ENCODE assay signal across 21 cellular contexts in the genomic region with DNA sequence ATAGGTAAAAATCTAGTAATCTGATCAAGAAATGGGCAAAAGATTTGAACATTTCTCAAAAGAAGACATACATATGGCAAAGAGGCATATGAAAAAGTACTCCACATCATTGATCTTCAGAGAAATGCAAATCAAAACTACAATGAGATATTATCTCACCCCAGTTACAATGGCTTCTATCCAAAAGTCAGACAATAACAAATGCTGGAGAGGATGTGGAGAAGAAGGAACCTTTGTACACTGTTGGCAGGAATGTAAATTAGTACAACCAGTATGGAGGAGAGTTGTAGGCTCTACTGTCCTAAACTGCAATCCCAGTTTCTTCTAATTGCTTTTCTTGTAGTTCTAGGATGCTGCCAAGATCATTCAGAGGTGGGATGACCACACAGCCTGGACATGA.
A peak's percentile ranks its signal among the peaks of the same experiment; 100 is the strongest.
DNase-seq lines count a peak whose midpoint lies in the region; FAIRE-seq and TF ChIP-seq lines count a peak whose summit lies in the region.
"Had no signal": no experiment of that assay in that cellular context is flagged by ENCODE, and none has a peak within 500 bp of the region (broad histone marks: within the 10 kb centered on the region; RNA-seq: fewer than 3 reads in every experiment).

No MANE protein-coding gene starts in this region.

- H3K27me3 ChIP-seq in astrocyte (ENCODE audit: insufficient read depth, low read length), result no peaks in the 10 kb centered on the region

- TF ChIP-seq CTCF in astrocyte (IDR thresholded peaks at IDR 0.05; ENCODE audit: insufficient read depth, low read depth, low read length) (no peak), fibroblast of the aortic adventitia (IDR thresholded peaks at IDR 0.05; ENCODE audit: insufficient read depth, low read length) (no peak)

- no peaks in the 10 kb centered on the region for H3K4me1 Mint-ChIP-seq in astrocyte (ENCODE audit: low read depth, unreplicated experiment)
- no peaks in the 10 kb centered on the region for H3K4me1 Mint-ChIP-seq in activated T-helper 2 cell treated with anti-CD3 and anti-CD28 coated beads, Interferon-gamma antibody, Interleukin-2, Interleukin-4, amounts not matched to agents 10 μg/mL and 5 μg/mL and 100 μg/mL, durations not matched to agents 14 hours and 24 hours and 36 hours (ENCODE audit: low read depth)
- H3K4me1 Mint-ChIP-seq: B cell, CD14-positive monocyte had no signal

- no peaks in the 10 kb centered on the region for H3K36me3 Mint-ChIP-seq in astrocyte (ENCODE audit: low read depth, unreplicated experiment)
- H3K36me3 Mint-ChIP-seq in activated T-helper 2 cell treated with anti-CD3 and anti-CD28 coated beads, Interferon-gamma antibody, Interleukin-2, Interleukin-4, amounts not matched to agents 10 μg/mL and 5 μg/mL and 100 μg/mL, durations not matched to agents 14 hours and 24 hours and 36 hours (ENCODE audit: low read depth), result no peaks in the 10 kb centered on the region
- H3K36me3 Mint-ChIP-seq: CD14-positive monocyte had no signal

- H3K9me3 Mint-ChIP-seq in astrocyte (ENCODE audit: unreplicated experiment), result no peaks in the 10 kb centered on the region
- no peaks in the 10 kb centered on the region for H3K9me3 Mint-ChIP-seq in activated T-helper 2 cell treated with anti-CD3 and anti-CD28 coated beads, Interferon-gamma antibody, Interleukin-2, Interleukin-4, amounts not matched to agents 10 μg/mL and 5 μg/mL and 100 μg/mL, durations not matched to agents 14 hours and 24 hours and 36 hours

- no peak overlapping the region for H3K9ac ChIP-seq in astrocyte (ENCODE audit: low read length)
- H3K9ac ChIP-seq: GM23248, SK-N-SH had no signal

- H3K36me3 ChIP-seq in astrocyte (ENCODE audit: insufficient read depth, low read length), result no peaks in the 10 kb centered on the region

- no peak overlapping the region for H3K4me2 ChIP-seq in astrocyte (ENCODE audit: low read length)
- H3K4me2 ChIP-seq: SK-N-SH had no signal

- no peaks in the 10 kb centered on the region for H3K4me1 ChIP-seq in astrocyte (ENCODE audit: insufficient read depth, low read length)

- H3K79me2 ChIP-seq in astrocyte (ENCODE audit: insufficient read depth, low read length), result no peaks in the 10 kb centered on the region

- no peaks in the 10 kb centered on the region for H3K9me3 ChIP-seq in astrocyte (ENCODE audit: insufficient read depth, low read depth, low read length)
- H3K9me3 ChIP-seq: SK-N-SH had no signal

- H3K4me3 Mint-ChIP-seq in astrocyte (ENCODE audit: unreplicated experiment), result no peak overlapping the region
- no peak overlapping the region for H3K4me3 Mint-ChIP-seq in activated T-helper 2 cell treated with anti-CD3 and anti-CD28 coated beads, Interferon-gamma antibody, Interleukin-2, Interleukin-4, amounts not matched to agents 10 μg/mL and 5 μg/mL and 100 μg/mL, durations not matched to agents 14 hours and 24 hours and 36 hours (ENCODE audit: low read depth)
- H3K4me3 Mint-ChIP-seq: B cell, CD14-positive monocyte, H9 had no signal

- no peak overlapping the region for H3K27ac Mint-ChIP-seq in astrocyte (ENCODE audit: unreplicated experiment)
- H3K27ac Mint-ChIP-seq in activated T-helper 2 cell treated with anti-CD3 and anti-CD28 coated beads, Interferon-gamma antibody, Interleukin-2, Interleukin-4, amounts not matched to agents 10 μg/mL and 5 μg/mL and 100 μg/mL, durations not matched to agents 14 hours and 24 hours and 36 hours, result no peak overlapping the region
- H3K27ac Mint-ChIP-seq: B cell, CD14-positive monocyte, H9 had no signal

- FAIRE-seq in astrocyte (lab: Jason Lieb, UNC), result no peak
- FAIRE-seq: A204.1, D721Med, GM12878 had no signal

- no peaks in the 10 kb centered on the region for H4K20me1 ChIP-seq in astrocyte (ENCODE audit: insufficient read depth, low read length)

- no peak overlapping the region for H3K27ac ChIP-seq in astrocyte (ENCODE audit: low read depth, low read length)
- H3K27ac ChIP-seq: GM23248 had no signal

- H3K4me3 ChIP-seq in astrocyte (ENCODE audit: insufficient read depth, low read depth, low read length), result no peak overlapping the region
- H3K4me3 ChIP-seq in fibroblast of the aortic adventitia (ENCODE audit: low read depth, low read length), result no peak overlapping the region
- H3K4me3 ChIP-seq: GM12878, GM23248 had no signal

- DNase-seq in HCEC 1CT (peak; percentile 16), astrocyte (ENCODE audit: low read depth) (peak; percentile 20), fibroblast of the aortic adventitia (ENCODE audit: low read depth) (peak; percentile 5), pons (ENCODE audit: low spot score) (peak; percentile 92)
- no peak for DNase-seq in activated T-helper 2 cell treated with anti-CD3 and anti-CD28 coated beads, Interferon-gamma antibody, Interleukin-2, Interleukin-4, amounts not matched to agents 10 μg/mL and 5 μg/mL and 100 μg/mL, durations not matched to agents 14 hours and 24 hours and 36 hours (ENCODE audit: low spot score)
- no peak for DNase-seq in activated CD4-positive, CD25-positive, alpha-beta regulatory T cell treated with anti-CD3 and anti-CD28 coated beads, Interleukin-2, amount 50 U/mL, for 72 hours
- DNase-seq in stimulated activated CD4-positive, alpha-beta T cell treated with anti-CD3 and anti-CD28 coated beads, Interleukin-15, amount 100 ng/mL, for 24 hours, result no peak
- DNase-seq: DMS79, GM23248, H9, IMR-90, Karpas-422, NCI-H187, NCI-H748 treated with DMSO at 0.1 percent for 48 hours, SIG-M5, SK-N-SH had no signal

- intact Hi-C loops in activated T-helper 2 cell treated with anti-CD3 and anti-CD28 coated beads, Interferon-gamma antibody, Interleukin-2, Interleukin-4, amounts not matched to agents 10 μg/mL and 5 μg/mL and 100 μg/mL, durations not matched to agents 14 hours and 24 hours and 36 hours (cut with micrococcal nuclease), result no loop called here

- H3K27me3 Mint-ChIP-seq in astrocyte (ENCODE audit: low read depth, unreplicated experiment), result no peaks in the 10 kb centered on the region
- peaks cover 15% of the 10 kb centered on the region for H3K27me3 Mint-ChIP-seq in activated T-helper 2 cell treated with anti-CD3 and anti-CD28 coated beads, Interferon-gamma antibody, Interleukin-2, Interleukin-4, amounts not matched to agents 10 μg/mL and 5 μg/mL and 100 μg/mL, durations not matched to agents 14 hours and 24 hours and 36 hours (ENCODE audit: low read depth)

- H2AFZ ChIP-seq in astrocyte (ENCODE audit: low read depth, low read length), result no peak overlapping the region
- H2AFZ ChIP-seq: GM23248 had no signal

Comparison
In these comparisons a context has a peak if more than half of its experiments do, and no peak if none do; other contexts are left out.
1. DNase-seq: peak in HCEC 1CT (single experiment), astrocyte (single experiment), fibroblast of the aortic adventitia (single experiment) and pons (single experiment); none in activated T-helper 2 cell treated with anti-CD3 and anti-CD28 coated beads, Interferon-gamma antibody, Interleukin-2, Interleukin-4, amounts not matched to agents 10 μg/mL and 5 μg/mL and 100 μg/mL, durations not matched to agents 14 hours and 24 hours and 36 hours (single experiment), activated CD4-positive, CD25-positive, alpha-beta regulatory T cell treated with anti-CD3 and anti-CD28 coated beads, Interleukin-2, amount 50 U/mL, for 72 hours (single experiment) and stimulated activated CD4-positive, alpha-beta T cell treated with anti-CD3 and anti-CD28 coated beads, Interleukin-15, amount 100 ng/mL, for 24 hours (single experiment).